Comparison of ENCODE assay signal across 9 cellular contexts in genomic region chr4:140049924-140050681, GRCh38.
DNase-seq lines count a peak whose midpoint lies in the region; ATAC-seq and TF ChIP-seq lines count a peak whose summit lies in the region.
"Had no signal": no experiment of that assay in that cellular context is flagged by ENCODE, and none has a peak within 500 bp of the region (broad histone marks: within the 10 kb centered on the region; RNA-seq: fewer than 3 reads in every experiment).

No MANE protein-coding gene starts in this region.

- no peak for DNase-seq in Calu3
- DNase-seq in HPDE6-E6E7 (ENCODE audit: extremely low spot score): peak; percentile 20
- no peak for DNase-seq in PC-9
- peak; percentile 37 for DNase-seq in endothelial cell (ENCODE audit: low spot score)
- no peak for DNase-seq in foreskin melanocyte

- CTCF ChIA-PET in Calu3 (lab: Charles Lee) (interaction anchor here (1.2 to 1.5 kb wide), 5 partner anchors 12 to 103 kb away, joined by 5 to 9 read pairs (median 7); partner anchors contain the start of gene MAML3), PC-9 (lab: Charles Lee) (interaction anchor here (1.2 kb wide), 1 partner anchor 29 kb away, joined by 3 read pairs; no protein-coding TSS in a partner anchor)

- no peaks in the 10 kb centered on the region for H3K27me3 ChIP-seq in PC-9 (ENCODE audit: insufficient read depth, low read depth)
- H3K27me3 ChIP-seq in parathyroid adenoma (ENCODE audit: control insufficient read depth, insufficient read depth, low read length): no peaks in the 10 kb centered on the region
- H3K27me3 ChIP-seq: SJSA1 had no signal

- H3K36me3 ChIP-seq in PC-9 (ENCODE audit: low read depth): no peaks in the 10 kb centered on the region
- no peaks in the 10 kb centered on the region for H3K36me3 ChIP-seq in parathyroid adenoma (ENCODE audit: control insufficient read depth, insufficient read depth, low read length)
- H3K36me3 ChIP-seq: SJSA1 had no signal

- peaks cover 46% of the 10 kb centered on the region for H3F3A ChIP-seq in PC-9 (ENCODE audit: insufficient read depth, low read depth)

- H3K27ac ChIP-seq in PC-9 (peak overlapping the region; percentile 96), parathyroid adenoma (peak overlapping the region; percentile 72)
- H3K27ac ChIP-seq: SJSA1 had no signal

- H3K27ac Mint-ChIP-seq in Calu3 (ENCODE audit: unreplicated experiment) (no peak overlapping the region), endothelial cell (ENCODE audit: unreplicated experiment) (peak overlapping the region; percentile 100)

- ATAC-seq in HG02884 (IDR thresholded peaks at IDR 0.05; ENCODE audit: unreplicated experiment) (no peak), esophagus mucosa (no peak)

- H3K9me3 ChIP-seq in PC-9 (ENCODE audit: insufficient read depth, low read depth) (no peaks in the 10 kb centered on the region), parathyroid adenoma (ENCODE audit: control insufficient read depth, low read length) (no peaks in the 10 kb centered on the region)
- H3K9me3 ChIP-seq: SJSA1 had no signal

- H2AFZ ChIP-seq in PC-9 (no peak overlapping the region), parathyroid adenoma (no peak overlapping the region)

- H3K27me3 Mint-ChIP-seq in Calu3 (ENCODE audit: unreplicated experiment) (no peaks in the 10 kb centered on the region), endothelial cell (ENCODE audit: unreplicated experiment) (peaks cover 16% of the 10 kb centered on the region)

- H3K4me2 ChIP-seq in PC-9: peak overlapping the region; percentile 95
- no peak overlapping the region for H3K4me2 ChIP-seq in parathyroid adenoma (ENCODE audit: low read length)

- H3K4me3 Mint-ChIP-seq in Calu3 (ENCODE audit: low read depth, unreplicated experiment) (peak overlapping the region; percentile 65), endothelial cell (ENCODE audit: unreplicated experiment) (no peak overlapping the region)

- no peak overlapping the region for H3K9ac ChIP-seq in parathyroid adenoma

- H3K9me3 Mint-ChIP-seq in Calu3 (ENCODE audit: low read depth, unreplicated experiment) (no peaks in the 10 kb centered on the region), endothelial cell (ENCODE audit: unreplicated experiment) (no peaks in the 10 kb centered on the region)

- H3K4me1 Mint-ChIP-seq in Calu3 (ENCODE audit: low read depth, unreplicated experiment) (peaks cover 35% of the 10 kb centered on the region), endothelial cell (ENCODE audit: unreplicated experiment) (peaks cover 73% of the 10 kb centered on the region)

- H3K9me2 ChIP-seq in PC-9 (ENCODE audit: insufficient read depth): no peaks in the 10 kb centered on the region

- peaks cover 54% of the 10 kb centered on the region for H3K4me1 ChIP-seq in PC-9 (replicated peaks; ENCODE audit: insufficient read depth)
- peaks cover 16% of the 10 kb centered on the region for H3K4me1 ChIP-seq in parathyroid adenoma

- POLR2A ChIA-PET in PC-9 (lab: Charles Lee; ENCODE audit: unreplicated experiment): interaction anchor here (0.8 kb wide), 1 partner anchor 45 kb away, joined by 7 read pairs; no protein-coding TSS in a partner anchor

- no peaks in the 10 kb centered on the region for H4K20me1 ChIP-seq in PC-9 (ENCODE audit: insufficient read depth)

- BruUV-seq in Calu3 (replicated peaks; lab: Mats Ljungman, UMichigan): no TSS peak
- no TSS peak for BruUV-seq in PC-9 (replicated peaks; lab: Mats Ljungman, UMichigan)

- H3K36me3 Mint-ChIP-seq in Calu3 (ENCODE audit: insufficient read depth, unreplicated experiment) (no peaks in the 10 kb centered on the region), endothelial cell (ENCODE audit: low read depth, unreplicated experiment) (no peaks in the 10 kb centered on the region)

- peaks cover 67% of the 10 kb centered on the region for H3K79me2 ChIP-seq in PC-9 (ENCODE audit: low read depth)
- peaks cover 4% of the 10 kb centered on the region for H3K79me2 ChIP-seq in parathyroid adenoma

- peak; percentile 18 for TF ChIP-seq CTCF in Calu3 (IDR thresholded peaks at IDR 0.05; ENCODE audit: unreplicated experiment)
- no peak for TF ChIP-seq CTCF in PC-9 (conservative IDR thresholded peaks at IDR 0.05)
- TF ChIP-seq CTCF in endothelial cell (IDR thresholded peaks at IDR 0.05; ENCODE audit: unreplicated experiment): peak; percentile 55
- peak; percentile 9 for TF ChIP-seq CTCF in parathyroid adenoma (IDR thresholded peaks at IDR 0.05)

- intact Hi-C loops in Calu3 (cut with micrococcal nuclease; ENCODE audit: unreplicated experiment) (loop anchor here (1.0 to 5.0 kb wide), 4 partner anchors 31 to 101 kb away; no protein-coding TSS in a partner anchor), PC-9 (cut with micrococcal nuclease; ENCODE audit: unreplicated experiment) (loop anchor here (2.0 to 5.0 kb wide), 2 partner anchors 47 to 217 kb away; no protein-coding TSS in a partner anchor)

- H3K4me3 ChIP-seq in PC-9 (peak overlapping the region; percentile 56; the same call in 1 of the 2 replicates), parathyroid adenoma (ENCODE audit: low read depth, low read length) (peak overlapping the region; percentile 13)
- H3K4me3 ChIP-seq: SJSA1 had no signal

Comparison
In these comparisons a context has a peak if more than half of its experiments do, and no peak if none do; other contexts are left out.
1. DNase-seq: peak in HPDE6-E6E7 (single experiment) and endothelial cell (single experiment); none in Calu3 (single experiment), PC-9 (0 of 2) and foreskin melanocyte (single experiment).